Comparison of ENCODE assay signal across 19 cellular contexts in genomic region chr10:89659185-89660131, GRCh38. TPM values are rescaled to one million over a fixed set of nuclear protein-coding genes. Genes with fewer than 3 reads are reported as not detected.
DNase-seq lines count a peak whose midpoint lies in the region; ATAC-seq and TF ChIP-seq lines count a peak whose summit lies in the region.
"Had no signal": no experiment of that assay in that cellular context is flagged by ENCODE, and none has a peak within 500 bp of the region (broad histone marks: within the 10 kb centered on the region; RNA-seq: fewer than 3 reads in every experiment).

No MANE protein-coding gene starts in this region.

- DNase-seq in EL, result peak; percentile 78
- peak; percentile 73 for DNase-seq in LHCN-M2 (ENCODE audit: low read depth)
- DNase-seq in chondrocyte (ENCODE audit: low spot score), result no peak
- no peak for DNase-seq in effector memory CD8-positive, alpha-beta T cell
- no peak for DNase-seq in COLO668 (lab: John Stamatoyannopoulos, UW; ENCODE audit: unreplicated experiment)
- no peak for DNase-seq in D341Med (ENCODE audit: low spot score)
- DNase-seq: activated CD8-positive, alpha-beta memory T cell treated with anti-CD3 and anti-CD28 coated beads for 24 hours; body of pancreas; gastrocnemius medialis; naive thymus-derived CD4-positive, alpha-beta T cell; NCI-H774; uterus had no signal

- H3K4me1 Mint-ChIP-seq in chondrocyte (ENCODE audit: low read depth), result peaks cover 15% of the 10 kb centered on the region
- no peaks in the 10 kb centered on the region for H3K4me1 Mint-ChIP-seq in effector memory CD8-positive, alpha-beta T cell (ENCODE audit: low read depth in 2 of 2)
- H3K4me1 Mint-ChIP-seq: activated T-helper 17 cell treated with anti-CD3 and anti-CD28 coated beads, Interleukin-2, amount 50 U/mL, for 72 hours; naive thymus-derived CD4-positive, alpha-beta T cell had no signal

- H3K9me3 Mint-ChIP-seq in chondrocyte (ENCODE audit: low read depth), result peaks cover 6% of the 10 kb centered on the region
- H3K9me3 Mint-ChIP-seq in effector memory CD8-positive, alpha-beta T cell, result no peaks in the 10 kb centered on the region

- ATAC-seq in GM19351 (IDR thresholded peaks at IDR 0.05; ENCODE audit: unreplicated experiment), result no peak
- ATAC-seq in effector memory CD8-positive, alpha-beta T cell (replicated peaks), result no peak
- ATAC-seq: activated T-helper 17 cell treated with anti-CD3 and anti-CD28 coated beads, Interleukin-2, amount 50 U/mL, for 72 hours; body of pancreas; gastrocnemius medialis; naive thymus-derived CD4-positive, alpha-beta T cell had no signal

- peak overlapping the region; percentile 15 for H3K4me2 ChIP-seq in parathyroid adenoma (ENCODE audit: low read length)

- H3K79me2 ChIP-seq in parathyroid adenoma, result no peaks in the 10 kb centered on the region

- H3K27me3 ChIP-seq in parathyroid adenoma (ENCODE audit: control insufficient read depth, insufficient read depth, low read length), result no peaks in the 10 kb centered on the region
- H3K27me3 ChIP-seq: BLaER1 treated with 17β-estradiol and CSF1 and Interleukin-3, amounts not matched to agents 10 nM and 100 nM; body of pancreas; gastrocnemius medialis; uterus had no signal

- H3K9ac ChIP-seq in parathyroid adenoma, result no peak overlapping the region
- H3K9ac ChIP-seq: BLaER1 treated with 17β-estradiol and CSF1 and Interleukin-3, amounts not matched to agents 10 nM and 100 nM had no signal

- TF ChIP-seq CTCF in chondrocyte (IDR thresholded peaks at IDR 0.05) (no peak), parathyroid adenoma (IDR thresholded peaks at IDR 0.05) (no peak)

- no peaks in the 10 kb centered on the region for H3K27me3 Mint-ChIP-seq in chondrocyte (ENCODE audit: low read depth)
- H3K27me3 Mint-ChIP-seq in effector memory CD8-positive, alpha-beta T cell, result peaks cover 6 to 13% of the 10 kb centered on the region in 2 donors
- H3K27me3 Mint-ChIP-seq: progenitor cell of endocrine pancreas; stimulated activated naive CD8-positive, alpha-beta T cell treated with anti-CD3 and anti-CD28 coated beads, Interleukin-15, Interleukin-2, amounts not matched to agents 100 ng/mL and 50 ng/mL, for 24 hours had no signal

- H3K4me3 Mint-ChIP-seq in chondrocyte (ENCODE audit: unreplicated experiment), result no peak overlapping the region
- no peak overlapping the region for H3K4me3 Mint-ChIP-seq in effector memory CD8-positive, alpha-beta T cell
- H3K4me3 Mint-ChIP-seq: activated T-helper 17 cell treated with anti-CD3 and anti-CD28 coated beads, Interleukin-2, amount 50 U/mL, for 72 hours; naive thymus-derived CD4-positive, alpha-beta T cell; stimulated activated naive CD8-positive, alpha-beta T cell treated with anti-CD3 and anti-CD28 coated beads, Interleukin-15, Interleukin-2, amounts not matched to agents 100 ng/mL and 50 ng/mL, for 24 hours had no signal

- H2AFZ ChIP-seq in parathyroid adenoma, result peak overlapping the region; percentile 51

- peaks cover 5% of the 10 kb centered on the region for H3K4me1 ChIP-seq in parathyroid adenoma
- H3K4me1 ChIP-seq: body of pancreas, uterus had no signal

- no peak overlapping the region for H3K27ac ChIP-seq in parathyroid adenoma
- H3K27ac ChIP-seq: BLaER1 treated with 17β-estradiol and CSF1 and Interleukin-3, amounts not matched to agents 10 nM and 100 nM; body of pancreas; gastrocnemius medialis; uterus had no signal

- H3K36me3 Mint-ChIP-seq in chondrocyte (ENCODE audit: low read depth), result no peaks in the 10 kb centered on the region
- H3K36me3 Mint-ChIP-seq in effector memory CD8-positive, alpha-beta T cell (ENCODE audit: insufficient read depth), result no peaks in the 10 kb centered on the region

- H3K9me3 ChIP-seq in parathyroid adenoma (ENCODE audit: control insufficient read depth, low read length), result no peaks in the 10 kb centered on the region
- H3K9me3 ChIP-seq: body of pancreas, gastrocnemius medialis, HAP-1, uterus had no signal

- no peaks in the 10 kb centered on the region for H3K36me3 ChIP-seq in parathyroid adenoma (ENCODE audit: control insufficient read depth, insufficient read depth, low read length)
- H3K36me3 ChIP-seq: BLaER1 treated with 17β-estradiol and CSF1 and Interleukin-3, amounts not matched to agents 10 nM and 100 nM; gastrocnemius medialis; HAP-1; uterus had no signal

- no peak overlapping the region for H3K4me3 ChIP-seq in parathyroid adenoma (ENCODE audit: low read depth, low read length)
- H3K4me3 ChIP-seq: BLaER1 treated with 17β-estradiol and CSF1 and Interleukin-3, amounts not matched to agents 10 nM and 100 nM; body of pancreas; gastrocnemius medialis; HAP-1; uterus had no signal

- H3K27ac Mint-ChIP-seq in chondrocyte (ENCODE audit: unreplicated experiment), result peak overlapping the region; percentile 1
- no peak overlapping the region for H3K27ac Mint-ChIP-seq in effector memory CD8-positive, alpha-beta T cell
- H3K27ac Mint-ChIP-seq: activated T-helper 17 cell treated with anti-CD3 and anti-CD28 coated beads, Interleukin-2, amount 50 U/mL, for 72 hours; naive thymus-derived CD4-positive, alpha-beta T cell; progenitor cell of endocrine pancreas; stimulated activated naive CD8-positive, alpha-beta T cell treated with anti-CD3 and anti-CD28 coated beads, Interleukin-15, Interleukin-2, amounts not matched to agents 100 ng/mL and 50 ng/mL, for 24 hours had no signal

RNA-seq across cellular contexts. Expression of gene PANK1, which starts 14.4 kb away (rescaled TPM):
- 6.3 and 10.4 TPM in 2 replicates for total RNA-seq in LHCN-M2 (2014; rRNA removed)
- polyA plus RNA-seq in LHCN-M2 (2012), result 3.3 TPM
- total RNA-seq in chondrocyte, result 6.3 to 13.9 TPM (median 7.6 TPM) in 3 replicates

RNA-seq across cellular contexts. Expression of gene KIF20B, which starts 41.9 kb away (rescaled TPM):
- total RNA-seq in LHCN-M2 (2014; rRNA removed) (44.4 and 48.6 TPM in 2 replicates), chondrocyte (6.6 to 10.1 TPM (median 7.2 TPM) in 3 replicates)
- 3.4 TPM for polyA plus RNA-seq in LHCN-M2 (2012)

Comparison
In these comparisons a context has a peak if more than half of its experiments do, and no peak if none do; other contexts are left out.
1. DNase-seq: peak in EL (single experiment) and LHCN-M2 (single experiment); none in chondrocyte (single experiment), effector memory CD8-positive, alpha-beta T cell (0 of 3), COLO668 (single experiment) and D341Med (single experiment).